ENCODE assay signal across 9 cellular contexts in the genomic region with DNA sequence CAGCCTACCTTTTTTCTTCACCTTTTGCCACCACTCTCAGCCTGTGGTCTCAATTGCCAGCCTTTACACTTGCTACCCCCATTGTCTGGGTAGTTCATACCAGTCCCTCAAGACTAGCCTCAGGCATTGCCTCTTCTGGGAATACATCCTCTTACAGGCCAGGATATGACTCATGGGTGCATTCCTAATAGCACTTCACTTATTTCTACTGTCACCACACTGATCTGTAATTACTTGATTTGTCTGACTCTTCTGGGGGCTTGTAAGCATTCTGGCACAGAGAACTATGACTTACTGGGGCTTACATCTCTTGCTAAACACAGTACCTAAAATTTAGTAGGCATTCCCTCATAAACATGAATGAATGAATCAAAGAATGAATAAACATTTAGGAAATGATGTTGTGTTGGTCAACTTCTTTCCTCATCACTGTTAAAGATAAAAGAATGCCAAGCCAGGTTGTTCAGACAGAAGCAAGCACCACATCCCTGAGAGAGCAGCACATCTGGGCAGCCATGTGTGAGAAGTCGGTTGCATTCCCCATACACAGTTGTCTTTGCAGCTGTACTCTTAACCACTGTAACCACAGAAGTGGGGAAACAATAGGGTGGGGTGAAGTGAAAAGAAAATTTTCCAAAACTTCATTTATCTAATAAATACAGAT. TPM values are rescaled to one million over a fixed set of nuclear protein-coding genes. Genes with fewer than 3 reads are reported as not detected.
DNase-seq lines count a peak whose midpoint lies in the region; ATAC-seq lines count a peak whose summit lies in the region.
"Had no signal": no experiment of that assay in that cellular context is flagged by ENCODE, and none has a peak within 500 bp of the region (broad histone marks: within the 10 kb centered on the region; RNA-seq: fewer than 3 reads in every experiment).

No MANE protein-coding gene starts in this region.

- H3K27ac Mint-ChIP-seq in activated CD4-positive, alpha-beta T cell treated with anti-CD3 and anti-CD28 coated beads for 36 hours: peak overlapping the region; percentile 92
- peak overlapping the region; percentile 53 for H3K27ac Mint-ChIP-seq in activated CD4-positive, alpha-beta memory T cell treated with anti-CD3 and anti-CD28 coated beads, Interleukin-2, amount 10 ng/mL, durations not matched to agents 7 days and 5 days

- H3K4me3 Mint-ChIP-seq in activated CD4-positive, alpha-beta T cell treated with anti-CD3 and anti-CD28 coated beads for 36 hours: peak overlapping the region; percentile 24
- no peak overlapping the region for H3K4me3 Mint-ChIP-seq in activated CD4-positive, alpha-beta memory T cell treated with anti-CD3 and anti-CD28 coated beads, Interleukin-2, amount 10 ng/mL, durations not matched to agents 7 days and 5 days

- intact Hi-C loops in activated CD4-positive, alpha-beta T cell treated with anti-CD3 and anti-CD28 coated beads for 36 hours (cut with DNase I, micrococcal nuclease): loop anchor here in 1 of 2 experiments (2.0 kb wide), 2 partner anchors 21 to 25 kb away; no protein-coding TSS in a partner anchor
- intact Hi-C loops in head of caudate nucleus (cut with DNase I): no loop called here

- peak; percentile 77 for ATAC-seq in activated CD4-positive, alpha-beta T cell treated with anti-CD3 and anti-CD28 coated beads for 36 hours
- ATAC-seq: A549 had no signal

- POLR2A ChIA-PET in activated CD4-positive, alpha-beta T cell treated with anti-CD3 and anti-CD28 coated beads for 36 hours (lab: Charles Lee): no interaction called here
- POLR2A ChIA-PET in activated CD4-positive, alpha-beta memory T cell treated with anti-CD3 and anti-CD28 coated beads, Interleukin-2, amount 10 ng/mL, durations not matched to agents 7 days and 5 days (lab: Charles Lee): no interaction called here

- CTCF ChIA-PET in activated CD4-positive, alpha-beta T cell treated with anti-CD3 and anti-CD28 coated beads for 36 hours (lab: Charles Lee): interaction anchor here (1.1 to 1.2 kb wide), 2 partner anchors 15 to 42 kb away, joined by 5 read pairs; no protein-coding TSS in a partner anchor
- CTCF ChIA-PET in activated CD4-positive, alpha-beta memory T cell treated with anti-CD3 and anti-CD28 coated beads, Interleukin-2, amount 10 ng/mL, durations not matched to agents 7 days and 5 days (lab: Charles Lee): interaction anchor here (0.8 to 1.4 kb wide), 3 partner anchors 42 to 267 kb away, joined by 3 read pairs; no protein-coding TSS in a partner anchor

- no peak for DNase-seq in activated CD4-positive, alpha-beta T cell treated with anti-CD3 and anti-CD28 coated beads for 36 hours
- no peak for DNase-seq in activated CD4-positive, alpha-beta T cell treated with anti-CD3 and anti-CD28 coated beads for 48 hours
- DNase-seq in HS-27A (ENCODE audit: low read depth) (peak; percentile 73), myocyte (ENCODE audit: low read depth) (peak; percentile 59), head of caudate nucleus (no peak), D341Med (ENCODE audit: low spot score) (no peak), nucleus accumbens (lab: John Stamatoyannopoulos, UW) (no peak)
- no peak for DNase-seq in activated CD4-positive, alpha-beta memory T cell treated with anti-CD3 and anti-CD28 coated beads, Interleukin-2, amount 10 ng/mL, durations not matched to agents 7 days and 5 days

- peaks cover 41% of the 10 kb centered on the region for H3K4me1 Mint-ChIP-seq in activated CD4-positive, alpha-beta T cell treated with anti-CD3 and anti-CD28 coated beads for 36 hours
- H3K4me1 Mint-ChIP-seq in activated CD4-positive, alpha-beta memory T cell treated with anti-CD3 and anti-CD28 coated beads, Interleukin-2, amount 10 ng/mL, durations not matched to agents 7 days and 5 days: peaks cover 39% of the 10 kb centered on the region

- H3K9me3 Mint-ChIP-seq in activated CD4-positive, alpha-beta T cell treated with anti-CD3 and anti-CD28 coated beads for 36 hours (ENCODE audit: low read depth): peaks cover 3% of the 10 kb centered on the region
- no peaks in the 10 kb centered on the region for H3K9me3 Mint-ChIP-seq in activated CD4-positive, alpha-beta memory T cell treated with anti-CD3 and anti-CD28 coated beads, Interleukin-2, amount 10 ng/mL, durations not matched to agents 7 days and 5 days

- H3K36me3 Mint-ChIP-seq in activated CD4-positive, alpha-beta T cell treated with anti-CD3 and anti-CD28 coated beads for 36 hours (ENCODE audit: low read depth): peaks cover 29% of the 10 kb centered on the region
- H3K36me3 Mint-ChIP-seq in activated CD4-positive, alpha-beta memory T cell treated with anti-CD3 and anti-CD28 coated beads, Interleukin-2, amount 10 ng/mL, durations not matched to agents 7 days and 5 days (ENCODE audit: low read depth): peaks cover 28% of the 10 kb centered on the region

- no peaks in the 10 kb centered on the region for H3K27me3 Mint-ChIP-seq in activated CD4-positive, alpha-beta T cell treated with anti-CD3 and anti-CD28 coated beads for 36 hours
- no peaks in the 10 kb centered on the region for H3K27me3 Mint-ChIP-seq in activated CD4-positive, alpha-beta memory T cell treated with anti-CD3 and anti-CD28 coated beads, Interleukin-2, amount 10 ng/mL, durations not matched to agents 7 days and 5 days

RNA-seq across cellular contexts. Expression of a gene that starts 27.6 kb away (rescaled TPM):
- 100 to 1,000 TPM; 236 to 246 TPM for total RNA-seq in activated CD4-positive, alpha-beta T cell treated with anti-CD3 and anti-CD28 coated beads for 36 hours
- 100 to 1,000 TPM; 271 to 273 TPM for total RNA-seq in activated CD4-positive, alpha-beta memory T cell treated with anti-CD3 and anti-CD28 coated beads, Interleukin-2, amount 10 ng/mL, durations not matched to agents 7 days and 5 days
- 0.29 and 2.9 TPM in 2 replicates for total RNA-seq in myocyte
- polyA plus RNA-seq in myocyte (2012): 0.47 TPM

RNA-seq across cellular contexts. Expression of a gene that starts 54.2 kb away (rescaled TPM):
- total RNA-seq in activated CD4-positive, alpha-beta T cell treated with anti-CD3 and anti-CD28 coated beads for 36 hours: 1 to 10 TPM; 1.0 to 1.7 TPM
- total RNA-seq in activated CD4-positive, alpha-beta memory T cell treated with anti-CD3 and anti-CD28 coated beads, Interleukin-2, amount 10 ng/mL, durations not matched to agents 7 days and 5 days: not detected
- total RNA-seq in myocyte: not detected in 2 replicates
- 0.13 TPM for polyA plus RNA-seq in myocyte (2012)
- polyA plus RNA-seq: A549 had no signal

Comparison
In these comparisons a context has a peak if more than half of its experiments do, and no peak if none do; other contexts are left out.
1. DNase-seq: peak in HS-27A (single experiment) and myocyte (single experiment); none in activated CD4-positive, alpha-beta T cell treated with anti-CD3 and anti-CD28 coated beads for 36 hours (single experiment), activated CD4-positive, alpha-beta T cell treated with anti-CD3 and anti-CD28 coated beads for 48 hours (single experiment), activated CD4-positive, alpha-beta memory T cell treated with anti-CD3 and anti-CD28 coated beads, Interleukin-2, amount 10 ng/mL, durations not matched to agents 7 days and 5 days (single experiment), head of caudate nucleus (0 of 42), D341Med (single experiment) and nucleus accumbens (0 of 56).
2. RNA of a gene that starts 27.6 kb away (total RNA-seq): 271 to 273 TPM in activated CD4-positive, alpha-beta memory T cell treated with anti-CD3 and anti-CD28 coated beads, Interleukin-2, amount 10 ng/mL, durations not matched to agents 7 days and 5 days and 236 to 246 TPM in activated CD4-positive, alpha-beta T cell treated with anti-CD3 and anti-CD28 coated beads for 36 hours; 0.29 to 2.9 TPM in myocyte; every median in the first group is over 10 times any median in the second.